8 cellular contexts compared by ENCODE assay signal in the genomic region with DNA sequence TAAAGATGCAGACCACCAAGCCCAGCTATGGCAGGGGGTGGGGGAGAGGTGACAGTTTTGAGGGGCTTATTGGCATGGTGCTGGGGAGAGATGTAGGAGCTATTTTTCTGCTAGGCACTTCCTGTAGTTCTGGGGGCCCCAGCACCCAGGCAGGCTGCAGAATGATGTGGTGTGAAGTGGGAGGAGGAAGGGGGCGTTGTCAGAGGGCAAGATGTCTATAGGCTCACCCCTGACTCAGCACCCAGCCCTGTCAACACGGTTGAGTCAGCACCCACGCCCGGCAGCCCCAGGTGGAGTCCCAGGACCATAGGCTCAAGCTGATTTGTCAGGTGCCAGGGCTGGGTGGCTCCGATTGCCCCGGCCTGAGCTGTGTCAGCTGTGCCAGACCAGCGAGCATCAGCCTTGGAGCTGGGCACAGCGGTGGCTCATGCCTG. TPM values are rescaled to one million over a fixed set of nuclear protein-coding genes. Genes with fewer than 3 reads are reported as not detected.
DNase-seq lines count a peak whose midpoint lies in the region; ATAC-seq and TF ChIP-seq lines count a peak whose summit lies in the region.

No MANE protein-coding gene starts in this region.

- TF ChIP-seq CTCF in BE2C (IDR thresholded peaks at IDR 0.05; ENCODE audit: low read depth, low read length) (no peak), kidney epithelial cell (IDR thresholded peaks at IDR 0.05; ENCODE audit: insufficient read depth, low read length, poor library complexity, severe bottlenecking) (no peak)

- H3K27me3 ChIP-seq in BE2C (peaks cover 17% of the 10 kb centered on the region), kidney epithelial cell (ENCODE audit: control insufficient read depth, insufficient read depth, low read length) (peaks cover 12% of the 10 kb centered on the region)

- H3K4me3 Mint-ChIP-seq in activated naive CD8-positive, alpha-beta T cell treated with anti-CD3 and anti-CD28 coated beads, Interleukin-2, amount 50 U/mL, for 24 hours = no peak overlapping the region

- H3K36me3 ChIP-seq in BE2C = no peaks in the 10 kb centered on the region
- no peaks in the 10 kb centered on the region for H3K36me3 ChIP-seq in kidney epithelial cell (ENCODE audit: control insufficient read depth, insufficient read depth, low read length)

- H3K27ac Mint-ChIP-seq in activated naive CD8-positive, alpha-beta T cell treated with anti-CD3 and anti-CD28 coated beads, Interleukin-2, amount 50 U/mL, for 24 hours = peak overlapping the region; percentile 18

- no peaks in the 10 kb centered on the region for H3K4me1 ChIP-seq in BE2C

- DNase-seq in BE2C (peak; percentile 18), T-helper 1 cell (peak; percentile 89 to 97 (median 93)), kidney epithelial cell (ENCODE audit: low read depth) (peak; percentile 84), superior temporal gyrus (ENCODE audit: extremely low spot score) (no peak), occipital lobe (lab: John Stamatoyannopoulos, UW) (no peak)
- DNase-seq in activated naive CD8-positive, alpha-beta T cell treated with anti-CD3 and anti-CD28 coated beads, Interleukin-2, amount 50 U/mL, for 24 hours = peak; percentile 90
- peak; percentile 76 to 89 for DNase-seq in stimulated activated CD8-positive, alpha-beta memory T cell treated with anti-CD3 and anti-CD28 coated beads, Interleukin-2, amount 100 ng/mL, for 1 hour (ENCODE audit: low read depth in 2 of 2)

- peaks cover 30% of the 10 kb centered on the region for H3K27me3 Mint-ChIP-seq in activated naive CD8-positive, alpha-beta T cell treated with anti-CD3 and anti-CD28 coated beads, Interleukin-2, amount 50 U/mL, for 24 hours

- peak; percentile 57 for ATAC-seq in HG02610 (IDR thresholded peaks at IDR 0.05; ENCODE audit: unreplicated experiment)
- peak; percentile 88 for ATAC-seq in activated naive CD8-positive, alpha-beta T cell treated with anti-CD3 and anti-CD28 coated beads, Interleukin-2, amount 50 U/mL, for 24 hours

- peaks cover 68% of the 10 kb centered on the region for H3K4me1 Mint-ChIP-seq in activated naive CD8-positive, alpha-beta T cell treated with anti-CD3 and anti-CD28 coated beads, Interleukin-2, amount 50 U/mL, for 24 hours

- peaks cover 14% of the 10 kb centered on the region for H3K36me3 Mint-ChIP-seq in activated naive CD8-positive, alpha-beta T cell treated with anti-CD3 and anti-CD28 coated beads, Interleukin-2, amount 50 U/mL, for 24 hours (ENCODE audit: low read depth)

- H3K4me3 ChIP-seq in BE2C (ENCODE audit: low read depth, low read length) = no peak overlapping the region
- no peak overlapping the region for H3K4me3 ChIP-seq in kidney epithelial cell (ENCODE audit: low read depth, low read length)

- no peaks in the 10 kb centered on the region; the same call in 1 of the 2 replicates for H3K9me3 ChIP-seq in BE2C

- no peaks in the 10 kb centered on the region for H3K9me3 Mint-ChIP-seq in activated naive CD8-positive, alpha-beta T cell treated with anti-CD3 and anti-CD28 coated beads, Interleukin-2, amount 50 U/mL, for 24 hours

RNA-seq across cellular contexts. Expression of gene KLF2, which starts 5.8 kb away (rescaled TPM):
- 11.1 TPM for polyA plus RNA-seq in BE2C (2012; ENCODE audit: insufficient read depth, insufficient read length, low read depth)
- total RNA-seq in kidney epithelial cell (0.67 and 1.9 TPM in 2 replicates), occipital lobe (3.1 TPM)

Comparison
In these comparisons a context has a peak if more than half of its experiments do, and no peak if none do; other contexts are left out.
1. DNase-seq: peak in BE2C (single experiment), T-helper 1 cell (5 of 5), activated naive CD8-positive, alpha-beta T cell treated with anti-CD3 and anti-CD28 coated beads, Interleukin-2, amount 50 U/mL, for 24 hours (single experiment), kidney epithelial cell (single experiment) and stimulated activated CD8-positive, alpha-beta memory T cell treated with anti-CD3 and anti-CD28 coated beads, Interleukin-2, amount 100 ng/mL, for 1 hour (2 of 2); none in superior temporal gyrus (single experiment) and occipital lobe (single experiment).